ENCODE assay signal across 10 cellular contexts in the genomic region with DNA sequence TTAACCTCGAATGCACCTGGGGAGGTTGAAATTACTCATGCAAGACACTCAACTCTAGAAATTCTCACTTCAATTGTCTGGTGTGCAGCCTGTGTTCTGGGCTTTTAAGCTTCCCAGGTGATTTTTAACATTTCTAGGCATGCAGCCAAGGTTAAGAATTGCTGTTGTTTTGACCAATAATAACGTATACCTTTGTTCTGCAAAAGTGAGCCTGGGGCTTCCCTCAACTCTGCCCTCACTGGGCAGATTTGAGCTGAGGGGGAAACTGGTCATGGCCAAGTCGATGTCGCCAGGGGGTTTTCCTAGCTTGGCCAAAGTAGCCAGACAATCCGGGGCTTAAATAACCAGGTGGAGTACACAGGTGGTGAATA. TPM values are rescaled to one million over a fixed set of nuclear protein-coding genes. Genes with fewer than 3 reads are reported as not detected.
DNase-seq lines count a peak whose midpoint lies in the region; ATAC-seq and TF ChIP-seq lines count a peak whose summit lies in the region.
"Had no signal": no experiment of that assay in that cellular context is flagged by ENCODE, and none has a peak within 500 bp of the region (broad histone marks: within the 10 kb centered on the region; RNA-seq: fewer than 3 reads in every experiment).

No MANE protein-coding gene starts in this region.

- TF ChIP-seq EP300 in upper lobe of left lung (IDR thresholded peaks at IDR 0.05): no peak

- no peak overlapping the region for H2BK15ac ChIP-seq in mesenchymal stem cell (ENCODE audit: low read depth, poor library complexity, severe bottlenecking)

- no peaks in the 10 kb centered on the region for H3K79me1 ChIP-seq in mesenchymal stem cell (replicated peaks; ENCODE audit: low read length, poor library complexity, severe bottlenecking)

- no peak overlapping the region for H4K8ac ChIP-seq in mesenchymal stem cell (ENCODE audit: low read length)

- no peak overlapping the region for H2AFZ ChIP-seq in mesenchymal stem cell (ENCODE audit: low read depth, low read length)

- ATAC-seq in CD4-positive, CD25-positive, alpha-beta regulatory T cell (ENCODE audit: low read depth in 2 of 2): no peak
- peak; percentile 90 for ATAC-seq in GM19324 (IDR thresholded peaks at IDR 0.05; ENCODE audit: low FRiP score, unreplicated experiment)
- ATAC-seq in HG02885 (IDR thresholded peaks at IDR 0.05; ENCODE audit: poor library complexity, unreplicated experiment): peak; percentile 91
- no peak for ATAC-seq in upper lobe of left lung (ENCODE audit: low FRiP score in 2 of 2)

- no peak overlapping the region for H4K91ac ChIP-seq in mesenchymal stem cell (ENCODE audit: low read length)

- peaks cover 0 to 11% (median 3%) of the 10 kb centered on the region in 4 donors for H3K4me1 Mint-ChIP-seq in CD4-positive, CD25-positive, alpha-beta regulatory T cell

- no peak overlapping the region for H3K4me2 ChIP-seq in mesenchymal stem cell (ENCODE audit: low read length, poor library complexity, severe bottlenecking)

- H2BK5ac ChIP-seq in mesenchymal stem cell (ENCODE audit: low read depth, low read length, poor library complexity, severe bottlenecking): no peak overlapping the region

- no peaks in the 10 kb centered on the region for H3K9me3 ChIP-seq in CD4-positive, CD25-positive, alpha-beta regulatory T cell (ENCODE audit: control insufficient read depth in 2 of 2, low read length in 2 of 2)
- H3K9me3 ChIP-seq in upper lobe of left lung: no peaks in the 10 kb centered on the region
- H3K9me3 ChIP-seq in mesenchymal stem cell (ENCODE audit: control insufficient read depth, low read length): no peaks in the 10 kb centered on the region

- H3K9ac ChIP-seq in mesenchymal stem cell (ENCODE audit: low read length): no peak overlapping the region

- no peaks in the 10 kb centered on the region for H3K4me1 ChIP-seq in CD4-positive, CD25-positive, alpha-beta regulatory T cell (ENCODE audit: control insufficient read depth, insufficient read depth, low read length, poor library complexity, severe bottlenecking)
- H3K4me1 ChIP-seq in upper lobe of left lung (no peaks in the 10 kb centered on the region), mesenchymal stem cell (ENCODE audit: control insufficient read depth, insufficient read depth, low read depth, low read length) (no peaks in the 10 kb centered on the region)

- H3K4me3 ChIP-seq in CD4-positive, CD25-positive, alpha-beta regulatory T cell (ENCODE audit: low read depth, low read length): no peak overlapping the region
- H3K4me3 ChIP-seq in upper lobe of left lung: no peak overlapping the region
- no peak overlapping the region for H3K4me3 ChIP-seq in mesenchymal stem cell (ENCODE audit: insufficient read depth in 1 of 2, low read depth in 1 of 2, low read length in 2 of 2)
- H3K4me3 ChIP-seq: dorsolateral prefrontal cortex had no signal

- peak overlapping the region in 2 of 3 donors; percentile 38 to 72 for H3K27ac Mint-ChIP-seq in CD4-positive, CD25-positive, alpha-beta regulatory T cell
- H3K27ac Mint-ChIP-seq: activated T-cell treated with anti-CD3 and anti-CD28 coated beads, Interleukin-2, amount 50 U/mL, for 24 hours had no signal

- no peaks in the 10 kb centered on the region for H3K36me3 Mint-ChIP-seq in CD4-positive, CD25-positive, alpha-beta regulatory T cell

- H3K23ac ChIP-seq in mesenchymal stem cell (ENCODE audit: low read length in 2 of 2): no peak overlapping the region

- no peak overlapping the region for H3K18ac ChIP-seq in mesenchymal stem cell (ENCODE audit: low read depth in 1 of 2, low read length in 2 of 2)

- no peaks in the 10 kb centered on the region for H3K36me3 ChIP-seq in CD4-positive, CD25-positive, alpha-beta regulatory T cell (ENCODE audit: control insufficient read depth, insufficient read depth, low read length)
- H3K36me3 ChIP-seq in upper lobe of left lung: no peaks in the 10 kb centered on the region
- H3K36me3 ChIP-seq in mesenchymal stem cell (ENCODE audit: control insufficient read depth in 1 of 2, insufficient read depth in 2 of 2, low read depth in 1 of 2, low read length in 2 of 2): no peaks in the 10 kb centered on the region

- no peak overlapping the region for H3K4ac ChIP-seq in mesenchymal stem cell (ENCODE audit: low read depth in 1 of 2, low read length in 2 of 2)

- H3K9me3 Mint-ChIP-seq in CD4-positive, CD25-positive, alpha-beta regulatory T cell: no peaks in the 10 kb centered on the region
- H3K9me3 Mint-ChIP-seq: activated T-cell treated with anti-CD3 and anti-CD28 coated beads, Interleukin-2, amount 50 U/mL, for 24 hours had no signal

- H2BK120ac ChIP-seq in mesenchymal stem cell (ENCODE audit: low read depth, low read length): no peak overlapping the region

- no peak overlapping the region for H2AK5ac ChIP-seq in mesenchymal stem cell (ENCODE audit: low read length, severe bottlenecking)

- 66 to 71% methylated on average over 5 of the region's 5 CpGs for WGBS in upper lobe of left lung, 2 donors
- 77% methylated on average over 5 of the region's 5 CpGs for WGBS in mesenchymal stem cell

- no peak overlapping the region for H3K4me3 Mint-ChIP-seq in CD4-positive, CD25-positive, alpha-beta regulatory T cell
- H3K4me3 Mint-ChIP-seq: activated T-cell treated with anti-CD3 and anti-CD28 coated beads, Interleukin-2, amount 50 U/mL, for 24 hours had no signal

- no peaks in the 10 kb centered on the region for H3K27me3 ChIP-seq in CD4-positive, CD25-positive, alpha-beta regulatory T cell (ENCODE audit: control insufficient read depth, insufficient read depth, low read length)
- H3K27me3 ChIP-seq in upper lobe of left lung: no peaks in the 10 kb centered on the region
- peaks cover 21 to 55% of the 10 kb centered on the region in 2 experiments for H3K27me3 ChIP-seq in mesenchymal stem cell (ENCODE audit: control insufficient read depth in 1 of 2, insufficient read depth in 1 of 2, low read length in 2 of 2)

- no peak overlapping the region for H3K14ac ChIP-seq in mesenchymal stem cell (ENCODE audit: low read length in 2 of 2)

- no peak for TF ChIP-seq POLR2A in upper lobe of left lung (IDR thresholded peaks at IDR 0.05)
- TF ChIP-seq POLR2A in erythroblast (IDR thresholded peaks at IDR 0.05; ENCODE audit: low read length): no peak

- no peak overlapping the region for H3K27ac ChIP-seq in CD4-positive, CD25-positive, alpha-beta regulatory T cell (ENCODE audit: insufficient read depth, low read length, poor library complexity, severe bottlenecking)
- no peak overlapping the region for H3K27ac ChIP-seq in upper lobe of left lung
- H3K27ac ChIP-seq in mesenchymal stem cell (ENCODE audit: low read length, poor library complexity, severe bottlenecking): no peak overlapping the region
- H3K27ac ChIP-seq: dorsolateral prefrontal cortex had no signal

- DNase-seq in CD4-positive, CD25-positive, alpha-beta regulatory T cell: peak in 1 of 3 donors; percentile 0
- DNase-seq in NCI-H2029 treated with DMSO at 0.1 percent for 48 hours (lab: John Stamatoyannopoulos, UW): peak; percentile 3
- no peak for DNase-seq in upper lobe of left lung
- no peak for DNase-seq in NCI-H226
- DNase-seq in mesenchymal stem cell: no peak
- no peak for DNase-seq in erythroblast (lab: John Stamatoyannopoulos, UW)
- DNase-seq: activated T-cell treated with anti-CD3 and anti-CD28 coated beads, Interleukin-2, amount 50 U/mL, for 24 hours; dorsolateral prefrontal cortex had no signal

- no peak for TF ChIP-seq CTCF in upper lobe of left lung (IDR thresholded peaks at IDR 0.05)

- no peaks in the 10 kb centered on the region for H3K27me3 Mint-ChIP-seq in CD4-positive, CD25-positive, alpha-beta regulatory T cell
- H3K27me3 Mint-ChIP-seq: activated T-cell treated with anti-CD3 and anti-CD28 coated beads, Interleukin-2, amount 50 U/mL, for 24 hours had no signal

- H2BK12ac ChIP-seq in mesenchymal stem cell (ENCODE audit: low read length in 2 of 2): no peak overlapping the region

RNA-seq across cellular contexts. Expression of a gene that starts 0.6 kb away (rescaled TPM):
- 0.52 TPM for total RNA-seq in CD4-positive, CD25-positive, alpha-beta regulatory T cell
- polyA plus RNA-seq in CD4-positive, CD25-positive, alpha-beta regulatory T cell: 1 to 10 TPM; 1.5 to 3.2 (median 2.7) TPM
- 10 to 100 TPM in 2 of 6 donors, not detected in 4; 34.2 to 64.5 TPM for total RNA-seq in upper lobe of left lung
- not detected for polyA plus RNA-seq in mesenchymal stem cell (2013, experiment 1 of 2)
- polyA plus RNA-seq in mesenchymal stem cell (2013, experiment 2 of 2): not detected
- total RNA-seq: dorsolateral prefrontal cortex had no signal

RNA-seq across cellular contexts. Expression of a gene that starts 22.1 kb away (rescaled TPM):
- total RNA-seq in CD4-positive, CD25-positive, alpha-beta regulatory T cell: not detected
- polyA plus RNA-seq in CD4-positive, CD25-positive, alpha-beta regulatory T cell: under 1 TPM in 1 of 4 donors, not detected in 3; 0.49 TPM
- total RNA-seq in upper lobe of left lung: 10 to 100 TPM in 1 of 6 donors, 1 to 10 TPM in 1, not detected in 4; 9.8 to 20.6 TPM
- polyA plus RNA-seq in mesenchymal stem cell (2013, experiment 1 of 2): not detected
- not detected for polyA plus RNA-seq in mesenchymal stem cell (2013, experiment 2 of 2)
- total RNA-seq: dorsolateral prefrontal cortex had no signal

Comparison
In these comparisons a context has a peak if more than half of its experiments do, and no peak if none do; other contexts are left out.
1. ATAC-seq: peak in GM19324 (single experiment) and HG02885 (single experiment); none in CD4-positive, CD25-positive, alpha-beta regulatory T cell (0 of 2) and upper lobe of left lung (0 of 2).